In genomic region chr4:168882650-168883233, GRCh38 we compare ENCODE assay signal across 15 cellular contexts.
DNase-seq lines count a peak whose midpoint lies in the region; TF ChIP-seq lines count a peak whose summit lies in the region.
"Had no signal": no experiment of that assay in that cellular context is flagged by ENCODE, and none has a peak within 500 bp of the region (broad histone marks: within the 10 kb centered on the region; RNA-seq: fewer than 3 reads in every experiment).

No MANE protein-coding gene starts in this region.

- peak; percentile 19 for DNase-seq in Daoy (ENCODE audit: low read depth)
- DNase-seq in RKO (ENCODE audit: low spot score) = peak; percentile 23
- no peak for DNase-seq in esophagus muscularis mucosa (ENCODE audit: extremely low spot score)
- DNase-seq in osteoblast (ENCODE audit: insufficient read length, low spot score, missing footprints) = peak; percentile 56
- DNase-seq in stimulated activated CD4-positive, alpha-beta T cell treated with anti-CD3 and anti-CD28 coated beads, Interleukin-4, amount 100 ng/mL, for 1 hour = no peak
- no peak for DNase-seq in LoVo (ENCODE audit: low spot score)
- no peak for DNase-seq in stimulated activated CD4-positive, alpha-beta T cell treated with anti-CD3 and anti-CD28 coated beads, Interleukin-2, amount 100 ng/mL, for 24 hours
- no peak for DNase-seq in GM20000 (ENCODE audit: low spot score)
- DNase-seq: activated CD8-positive, alpha-beta memory T cell treated with anti-CD3 and anti-CD28 coated beads, Interleukin-2, amount 50 U/mL, for 48 hours; activated naive CD8-positive, alpha-beta T cell treated with anti-CD3 and anti-CD28 coated beads for 36 hours; colonic mucosa; DMS53; NCI-H1092; NCI-H2227 treated with DMSO at 0.1 percent for 48 hours had no signal

- H4K20me1 ChIP-seq in osteoblast (ENCODE audit: insufficient read depth, low read length) = peaks cover 17% of the 10 kb centered on the region

- H3K4me2 ChIP-seq in osteoblast (ENCODE audit: insufficient read depth, low read length) = no peak overlapping the region

- WGBS in esophagus muscularis mucosa = 84% methylated on average over 9 of the region's 9 CpGs

- H3K4me3 ChIP-seq in esophagus muscularis mucosa = no peak overlapping the region
- no peak overlapping the region for H3K4me3 ChIP-seq in osteoblast (ENCODE audit: insufficient read depth, low read length)
- H3K4me3 ChIP-seq: colonic mucosa, thyroid gland had no signal

- H3K4me1 ChIP-seq in esophagus muscularis mucosa (peaks cover 75 to 100% (median 99%) of the 10 kb centered on the region in 4 donors), osteoblast (ENCODE audit: insufficient read depth, low read length) (peaks cover 78% of the 10 kb centered on the region)
- H3K4me1 ChIP-seq: colonic mucosa had no signal

- intact Hi-C loops in esophagus muscularis mucosa (cut with DNase I) = no loop called here

- H2AFZ ChIP-seq in osteoblast (ENCODE audit: low read length) = no peak overlapping the region

- H3K36me3 ChIP-seq in esophagus muscularis mucosa (peaks cover 11 to 67% (median 52%) of the 10 kb centered on the region in 4 donors), osteoblast (ENCODE audit: insufficient read depth, low read length) (peaks cover 57% of the 10 kb centered on the region)
- H3K36me3 ChIP-seq: colonic mucosa had no signal

- no peak for TF ChIP-seq EP300 in esophagus muscularis mucosa (IDR thresholded peaks at IDR 0.05)

- TF ChIP-seq CTCF in esophagus muscularis mucosa (IDR thresholded peaks at IDR 0.05) (no peak), osteoblast (IDR thresholded peaks at IDR 0.05; ENCODE audit: extremely low read depth, low read depth, low read length) (no peak), GM20000 (IDR thresholded peaks at IDR 0.05; ENCODE audit: extremely low read depth, missing control alignments) (no peak)

- peak overlapping the region; percentile 84 to 90 (median 87) for H3K27ac ChIP-seq in esophagus muscularis mucosa (replicated peaks in 1 of 4)
- peak overlapping the region; percentile 67 for H3K27ac ChIP-seq in osteoblast (ENCODE audit: low read depth, low read length)
- H3K27ac ChIP-seq: colonic mucosa had no signal

- H3K9me3 ChIP-seq in esophagus muscularis mucosa (no peaks in the 10 kb centered on the region), osteoblast (ENCODE audit: low read depth, low read length) (no peaks in the 10 kb centered on the region)
- H3K9me3 ChIP-seq: colonic mucosa, thyroid gland had no signal

- H3K79me2 ChIP-seq in osteoblast (ENCODE audit: insufficient read depth, low read length) = peaks cover 82% of the 10 kb centered on the region

- TF ChIP-seq POLR2A in esophagus muscularis mucosa (IDR thresholded peaks at IDR 0.05; ENCODE audit: low read depth) = no peak

- H3K27me3 ChIP-seq in esophagus muscularis mucosa = no peaks in the 10 kb centered on the region
- H3K27me3 ChIP-seq in osteoblast (ENCODE audit: insufficient read depth, low read length) = no peaks in the 10 kb centered on the region
- H3K27me3 ChIP-seq: colonic mucosa, thyroid gland had no signal

Comparison
In these comparisons a context has a peak if more than half of its experiments do, and no peak if none do; other contexts are left out.
1. DNase-seq: peak in Daoy (single experiment), RKO (single experiment) and osteoblast (single experiment); none in esophagus muscularis mucosa (single experiment), stimulated activated CD4-positive, alpha-beta T cell treated with anti-CD3 and anti-CD28 coated beads, Interleukin-4, amount 100 ng/mL, for 1 hour (single experiment), LoVo (single experiment), stimulated activated CD4-positive, alpha-beta T cell treated with anti-CD3 and anti-CD28 coated beads, Interleukin-2, amount 100 ng/mL, for 24 hours (0 of 2) and GM20000 (single experiment).